ENCODE assay signal across 27 cellular contexts in the genomic region with DNA sequence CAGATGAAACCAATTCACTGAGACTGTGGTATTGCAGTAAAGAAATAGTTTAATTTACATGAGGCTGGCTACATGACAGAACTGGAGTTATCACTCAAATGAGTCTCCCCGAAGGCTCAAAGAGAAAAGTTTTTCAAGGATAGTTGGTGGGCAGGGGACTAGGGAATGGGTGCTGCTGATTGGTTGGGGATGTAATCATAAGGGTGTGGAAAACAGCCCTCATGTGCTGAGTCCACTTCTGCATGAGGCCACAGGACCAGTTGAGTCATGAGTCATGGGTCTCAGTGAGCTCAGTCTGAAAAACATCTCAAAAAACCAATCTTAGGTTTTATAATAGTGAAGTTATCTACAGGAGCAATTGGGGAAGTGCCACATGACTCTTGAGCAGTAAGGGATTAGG.
DNase-seq lines count a peak whose midpoint lies in the region; ATAC-seq and TF ChIP-seq lines count a peak whose summit lies in the region.
"Had no signal": no experiment of that assay in that cellular context is flagged by ENCODE, and none has a peak within 500 bp of the region (broad histone marks: within the 10 kb centered on the region; RNA-seq: fewer than 3 reads in every experiment).

No MANE protein-coding gene starts in this region.

- WGBS in mammary epithelial cell (ENCODE audit: low coverage, missing lambda C conversion rate), result 100% methylated on average over 1 of the region's 1 CpG

- H3K36me3 ChIP-seq in mammary epithelial cell (ENCODE audit: insufficient read depth, low read length) (no peaks in the 10 kb centered on the region), breast epithelium (no peaks in the 10 kb centered on the region), brain microvascular endothelial cell (replicated peaks) (no peaks in the 10 kb centered on the region), upper lobe of right lung (no peaks in the 10 kb centered on the region)
- H3K36me3 ChIP-seq: SJCRH30 had no signal

- intact Hi-C loops in mammary epithelial cell (cut with micrococcal nuclease), result no loop called here
- intact Hi-C loops in breast epithelium (cut with DNase I; ENCODE audit: low total_unique reads), result no loop called here
- intact Hi-C loops in upper lobe of right lung (cut with DNase I), result no loop called here

- H3K4me1 ChIP-seq in mammary epithelial cell (ENCODE audit: insufficient read depth, low read length), result no peaks in the 10 kb centered on the region
- H3K4me1 ChIP-seq in breast epithelium, result peaks cover 0 to 2% of the 10 kb centered on the region in 2 donors
- H3K4me1 ChIP-seq in upper lobe of right lung, result no peaks in the 10 kb centered on the region
- H3K4me1 ChIP-seq: SJCRH30 had no signal

- no peak overlapping the region for H3K4me2 ChIP-seq in mammary epithelial cell (ENCODE audit: insufficient read depth, low read depth, low read length)
- H3K4me2 ChIP-seq: BLaER1 had no signal

- peak; percentile 13 for ATAC-seq in upper lobe of right lung
- no peak for ATAC-seq in HG02623 (IDR thresholded peaks at IDR 0.05; ENCODE audit: unreplicated experiment)
- ATAC-seq: Panc1 had no signal

- peak; percentile 23 for DNase-seq in mammary epithelial cell
- DNase-seq in breast epithelium (ENCODE audit: low spot score in 2 of 2), result no peak
- peak; percentile 34 for DNase-seq in brain microvascular endothelial cell
- peak; percentile 68 for DNase-seq in fibroblast of peridontal ligament (ENCODE audit: extremely low read depth)
- DNase-seq in upper lobe of right lung, result no peak
- no peak for DNase-seq in C1 segment of cervical spinal cord (lab: John Stamatoyannopoulos, UW)
- DNase-seq in stimulated activated CD8-positive, alpha-beta memory T cell treated with anti-CD3 and anti-CD28 coated beads, Interleukin-4, amount 100 ng/mL, for 48 hours, result no peak
- DNase-seq: ACHN; Calu3; CD4-positive, alpha-beta memory T cell; DMS153; GF-D8; H7; IMR-90; MV-4-11; NCI-H1105 treated with DMSO at 0.1 percent for 48 hours; NCI-H2081; NCI-H2171; NCI-H345; NCI-H524; NCI-H774; NK-92 treated with Interleukin-12 subunit alpha and Interleukin-12 subunit beta, amount 100 ng/mL, for 24 hours; SJCRH30 had no signal

- no peak overlapping the region for H3K27ac ChIP-seq in mammary epithelial cell (ENCODE audit: insufficient read depth, low read depth, low read length)
- no peak overlapping the region for H3K27ac ChIP-seq in breast epithelium
- H3K27ac ChIP-seq in brain microvascular endothelial cell, result no peak overlapping the region
- no peak overlapping the region for H3K27ac ChIP-seq in upper lobe of right lung
- H3K27ac ChIP-seq: 22Rv1, BLaER1, SJCRH30 had no signal

- TF ChIP-seq POLR2A in breast epithelium (IDR thresholded peaks at IDR 0.05), result no peak

- H3K9me3 ChIP-seq in mammary epithelial cell (replicated peaks; ENCODE audit: insufficient read depth, low read length) (peaks cover 19% of the 10 kb centered on the region), breast epithelium (peaks cover 8 to 16% of the 10 kb centered on the region in 2 donors), upper lobe of right lung (peaks cover 7% of the 10 kb centered on the region)
- H3K9me3 ChIP-seq: SJCRH30 had no signal

- H3K27me3 ChIP-seq in mammary epithelial cell (ENCODE audit: insufficient read depth, low read length) (no peaks in the 10 kb centered on the region), breast epithelium (no peaks in the 10 kb centered on the region), brain microvascular endothelial cell (replicated peaks) (no peaks in the 10 kb centered on the region), upper lobe of right lung (no peaks in the 10 kb centered on the region)
- H3K27me3 ChIP-seq: BLaER1, SJCRH30 had no signal

- BruUV-seq in mammary epithelial cell (replicated peaks; lab: Mats Ljungman, UMichigan), result no TSS peak

- no peaks in the 10 kb centered on the region for H3K79me2 ChIP-seq in mammary epithelial cell (ENCODE audit: insufficient read depth, low read length)

- CTCF ChIA-PET in mammary epithelial cell (lab: Charles Lee; ENCODE audit: low non-redundant PET), result no interaction called here

- dilution Hi-C loops in mammary epithelial cell (cut with HindIII; ENCODE audit: low sequenced_read_pairs), result no loop called here

- H3K9ac ChIP-seq in mammary epithelial cell (ENCODE audit: insufficient read depth, low read length), result no peak overlapping the region
- H3K9ac ChIP-seq: BLaER1 had no signal

- in situ Hi-C loops in mammary epithelial cell (cut with MboI; ENCODE audit: low sequenced_read_pairs in 2 of 2) (no loop called here), brain microvascular endothelial cell (cut with HindIII; ENCODE audit: low pct_ligation_motif_present, low sequenced_read_pairs) (no loop called here)

- no peak overlapping the region for H2AFZ ChIP-seq in mammary epithelial cell (ENCODE audit: low read depth, low read length)

- no peaks in the 10 kb centered on the region for H4K20me1 ChIP-seq in mammary epithelial cell (ENCODE audit: insufficient read depth, low read length)
- H4K20me1 ChIP-seq: BLaER1 had no signal

- TF ChIP-seq CTCF in mammary epithelial cell (conservative IDR thresholded peaks at IDR 0.05 in 1 of 2, IDR thresholded peaks at IDR 0.05 in 1 of 2; ENCODE audit: extremely low read depth in 1 of 2, insufficient read depth in 1 of 2, low read depth in 1 of 2, low read length in 2 of 2), result no peak
- no peak for TF ChIP-seq CTCF in breast epithelium (IDR thresholded peaks at IDR 0.05)
- no peak for TF ChIP-seq CTCF in brain microvascular endothelial cell (IDR thresholded peaks at IDR 0.05; ENCODE audit: low read depth, low read length, missing control alignments)
- TF ChIP-seq CTCF in upper lobe of right lung (IDR thresholded peaks at IDR 0.05), result no peak

- H3K4me3 ChIP-seq in mammary epithelial cell (replicated peaks in 1 of 3; ENCODE audit: insufficient read depth in 1 of 3, low read depth in 2 of 3, low read length in 3 of 3) (no peak overlapping the region), breast epithelium (no peak overlapping the region), brain microvascular endothelial cell (ENCODE audit: low read depth, low read length) (no peak overlapping the region), upper lobe of right lung (no peak overlapping the region)
- H3K4me3 ChIP-seq: BLaER1, SJCRH30 had no signal

Comparison
In these comparisons a context has a peak if more than half of its experiments do, and no peak if none do; other contexts are left out.
1. DNase-seq: peak in mammary epithelial cell (single experiment), brain microvascular endothelial cell (single experiment) and fibroblast of peridontal ligament (single experiment); none in breast epithelium (0 of 2), upper lobe of right lung (single experiment), C1 segment of cervical spinal cord (0 of 14) and stimulated activated CD8-positive, alpha-beta memory T cell treated with anti-CD3 and anti-CD28 coated beads, Interleukin-4, amount 100 ng/mL, for 48 hours (single experiment).